Comparison of ENCODE assay signal across 9 cellular contexts in genomic region chr10:88728107-88728763, GRCh38. TPM values are rescaled to one million over a fixed set of nuclear protein-coding genes. Genes with fewer than 3 reads are reported as not detected.
DNase-seq lines count a peak whose midpoint lies in the region; ATAC-seq and TF ChIP-seq lines count a peak whose summit lies in the region.
"Had no signal": no experiment of that assay in that cellular context is flagged by ENCODE, and none has a peak within 500 bp of the region (broad histone marks: within the 10 kb centered on the region; RNA-seq: fewer than 3 reads in every experiment).

No MANE protein-coding gene starts in this region.

- DNase-seq in GM20000 (ENCODE audit: low spot score), result no peak
- no peak for DNase-seq in Panc1 (ENCODE audit: low read depth, low spot score)
- DNase-seq in dermis blood vessel endothelial cell, result peak; percentile 15
- peak; percentile 72 for DNase-seq in stimulated activated CD4-positive, alpha-beta T cell treated with anti-CD3 and anti-CD28 coated beads, Interleukin-1b, Interleukin-23, amount 100 ng/mL, for 48 hours
- no peak for DNase-seq in cerebellar nuclear complex (lab: John Stamatoyannopoulos, UW)
- no peak for DNase-seq in epidermal melanocyte (ENCODE audit: insufficient read length, low spot score)
- DNase-seq in NCI-H226, result no peak

- TF ChIP-seq CTCF in GM20000 (IDR thresholded peaks at IDR 0.05; ENCODE audit: extremely low read depth, missing control alignments), result peak; percentile 28
- TF ChIP-seq CTCF in Panc1 (IDR thresholded peaks at IDR 0.05), result peak; percentile 67

- no peaks in the 10 kb centered on the region for H3K36me3 ChIP-seq in Panc1 (ENCODE audit: control insufficient read depth, insufficient read depth, low read length)

- ATAC-seq in Panc1 (no peak), GM21723 (IDR thresholded peaks at IDR 0.05; ENCODE audit: unreplicated experiment) (no peak)
- ATAC-seq: naive thymus-derived CD8-positive, alpha-beta T cell had no signal

- H3K27ac ChIP-seq in Panc1 (ENCODE audit: low read length), result no peak overlapping the region

- in situ Hi-C loops in Panc1 (cut with HindIII; ENCODE audit: low pct_unique_long_range_greater_than_20kb, low sequenced_read_pairs), result no loop called here

- H3K9me3 ChIP-seq in Panc1 (ENCODE audit: control insufficient read depth, insufficient read depth, low read depth, low read length), result no peaks in the 10 kb centered on the region

- no peaks in the 10 kb centered on the region for H3K4me1 ChIP-seq in Panc1 (ENCODE audit: control insufficient read depth, insufficient read depth, low read length)

- POLR2A ChIA-PET in Panc1 (lab: Charles Lee), result interaction anchor here (0.6 kb wide), 1 partner anchor 126 kb away, joined by 3 read pairs; no protein-coding TSS in a partner anchor

- no peaks in the 10 kb centered on the region for H3K27me3 ChIP-seq in Panc1 (ENCODE audit: control insufficient read depth, insufficient read depth, low read length)

- H3K4me3 ChIP-seq in Panc1 (ENCODE audit: low read depth in 2 of 2, low read length in 2 of 2), result no peak overlapping the region

- intact Hi-C loops in Panc1 (cut with micrococcal nuclease; ENCODE audit: unreplicated experiment), result no loop called here

- CTCF ChIA-PET in Panc1 (lab: Charles Lee), result interaction anchor here (0.5 kb wide), 1 partner anchor 145 kb away, joined by 9 read pairs; the partner anchor contains the start of gene RNLS

- BruUV-seq in Panc1 (replicated peaks; lab: Mats Ljungman, UMichigan), result no TSS peak

RNA-seq across cellular contexts. Expression of gene LIPK, which starts 22.2 kb away (rescaled TPM):
- total RNA-seq in Panc1 (2021; ENCODE audit: unreplicated experiment), result not detected
- polyA plus RNA-seq in Panc1 (2012; ENCODE audit: insufficient read length), result not detected
- not detected in 2 replicates for total RNA-seq in dermis blood vessel endothelial cell
- total RNA-seq: naive thymus-derived CD8-positive, alpha-beta T cell had no signal
- polyA plus RNA-seq: naive thymus-derived CD8-positive, alpha-beta T cell had no signal

RNA-seq across cellular contexts. Expression of gene LIPN, which starts 31.6 kb away (rescaled TPM):
- total RNA-seq in Panc1 (2021; ENCODE audit: unreplicated experiment) (not detected), dermis blood vessel endothelial cell (not detected in 2 replicates)
- polyA plus RNA-seq in Panc1 (2012; ENCODE audit: insufficient read length), result not detected
- total RNA-seq: naive thymus-derived CD8-positive, alpha-beta T cell had no signal
- polyA plus RNA-seq: naive thymus-derived CD8-positive, alpha-beta T cell had no signal

Comparison
In these comparisons a context has a peak if more than half of its experiments do, and no peak if none do; other contexts are left out.
1. DNase-seq: peak in dermis blood vessel endothelial cell (single experiment) and stimulated activated CD4-positive, alpha-beta T cell treated with anti-CD3 and anti-CD28 coated beads, Interleukin-1b, Interleukin-23, amount 100 ng/mL, for 48 hours (single experiment); none in GM20000 (single experiment), Panc1 (single experiment), cerebellar nuclear complex (0 of 2), epidermal melanocyte (single experiment) and NCI-H226 (single experiment).